19 cellular contexts compared by ENCODE assay signal in the genomic region with DNA sequence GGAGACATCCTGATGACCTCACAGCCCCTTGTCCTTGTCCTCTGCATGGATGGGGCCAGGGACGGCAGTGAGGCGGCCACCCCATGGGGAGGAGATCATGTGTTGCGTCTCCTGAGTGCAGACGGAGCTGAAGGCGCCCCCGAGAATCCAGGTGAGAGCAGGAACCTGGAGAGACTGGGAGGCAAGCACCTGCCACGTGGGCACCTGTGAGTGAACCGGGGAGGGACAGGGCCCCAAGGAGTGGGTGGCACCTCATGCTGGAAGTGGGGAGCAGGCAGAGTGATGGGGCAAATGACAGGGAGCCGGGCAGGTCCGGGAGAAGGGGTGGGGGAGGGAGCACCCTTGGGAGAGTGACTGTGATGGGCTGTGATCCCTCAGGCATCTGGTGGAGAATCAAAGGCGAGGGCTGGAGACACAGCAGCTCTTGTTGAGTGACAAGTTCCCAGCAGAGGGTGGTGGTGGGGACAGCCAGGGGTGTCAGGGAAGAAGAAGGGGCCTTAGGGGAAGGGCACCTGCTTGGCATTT.
DNase-seq lines count a peak whose midpoint lies in the region; ATAC-seq lines count a peak whose summit lies in the region.
"Had no signal": no experiment of that assay in that cellular context is flagged by ENCODE, and none has a peak within 500 bp of the region (broad histone marks: within the 10 kb centered on the region; RNA-seq: fewer than 3 reads in every experiment).

No MANE protein-coding gene starts in this region.

- H3K27me3 ChIP-seq in effector memory CD4-positive, alpha-beta T cell (replicated peaks; ENCODE audit: control insufficient read depth, insufficient read depth, low read length, poor library complexity, severe bottlenecking) = no peaks in the 10 kb centered on the region
- H3K27me3 ChIP-seq: tibial artery had no signal

- no peak for ATAC-seq in T-helper 17 cell
- no peak for ATAC-seq in effector memory CD8-positive, alpha-beta T cell (replicated peaks)
- no peak for ATAC-seq in stimulated activated effector memory CD8-positive, alpha-beta T cell treated with anti-CD3 and anti-CD28 coated beads, Interleukin-12 subunit alpha, Interleukin-12 subunit beta, amount 100 ng/mL, for 72 hours
- ATAC-seq: esophagus mucosa; stimulated activated memory B cell treated with anti-CD40 and anti-IgM and Interleukin-4, amounts not matched to agents 10 μg/mL and 1 μg/mL and 100 μg/mL, for 72 hours had no signal

- no peak overlapping the region for H3K4me3 Mint-ChIP-seq in activated naive CD4-positive, alpha-beta T cell treated with anti-CD3 and anti-CD28 coated beads, Interleukin-2, amount 10 ng/mL, durations not matched to agents 7 days and 5 days
- H3K4me3 Mint-ChIP-seq in T-helper 17 cell = no peak overlapping the region
- no peak overlapping the region for H3K4me3 Mint-ChIP-seq in effector memory CD8-positive, alpha-beta T cell
- no peak overlapping the region for H3K4me3 Mint-ChIP-seq in stimulated activated effector memory CD8-positive, alpha-beta T cell treated with anti-CD3 and anti-CD28 coated beads, Interleukin-12 subunit alpha, Interleukin-12 subunit beta, amount 100 ng/mL, for 72 hours
- H3K4me3 Mint-ChIP-seq: CD4-positive, alpha-beta T cell; GM23338; IgD-negative memory B cell; stimulated activated memory B cell treated with anti-CD40 and anti-IgM and Interleukin-4, amounts not matched to agents 10 μg/mL and 1 μg/mL and 100 μg/mL, for 72 hours had no signal

- no peak overlapping the region for H3K4me3 ChIP-seq in effector memory CD4-positive, alpha-beta T cell (ENCODE audit: insufficient read depth, low read depth, low read length, poor library complexity, severe bottlenecking)
- H3K4me3 ChIP-seq: GM23338, tibial artery had no signal

- peak overlapping the region; percentile 72 for H3K27ac Mint-ChIP-seq in activated naive CD4-positive, alpha-beta T cell treated with anti-CD3 and anti-CD28 coated beads, Interleukin-2, amount 10 ng/mL, durations not matched to agents 7 days and 5 days
- peak overlapping the region; percentile 16 for H3K27ac Mint-ChIP-seq in T-helper 17 cell
- peak overlapping the region; percentile 57 to 81 for H3K27ac Mint-ChIP-seq in effector memory CD8-positive, alpha-beta T cell
- H3K27ac Mint-ChIP-seq in stimulated activated effector memory CD8-positive, alpha-beta T cell treated with anti-CD3 and anti-CD28 coated beads, Interleukin-12 subunit alpha, Interleukin-12 subunit beta, amount 100 ng/mL, for 72 hours = peak overlapping the region; percentile 88
- H3K27ac Mint-ChIP-seq: CD4-positive, alpha-beta T cell; GM23338; stimulated activated memory B cell treated with anti-CD40 and anti-IgM and Interleukin-4, amounts not matched to agents 10 μg/mL and 1 μg/mL and 100 μg/mL, for 72 hours had no signal

- no peaks in the 10 kb centered on the region for H3K27me3 Mint-ChIP-seq in activated naive CD4-positive, alpha-beta T cell treated with anti-CD3 and anti-CD28 coated beads, Interleukin-2, amount 10 ng/mL, durations not matched to agents 7 days and 5 days
- no peaks in the 10 kb centered on the region for H3K27me3 Mint-ChIP-seq in T-helper 17 cell
- no peaks in the 10 kb centered on the region for H3K27me3 Mint-ChIP-seq in effector memory CD8-positive, alpha-beta T cell
- H3K27me3 Mint-ChIP-seq: CD4-positive, alpha-beta T cell; IgD-negative memory B cell; stimulated activated memory B cell treated with anti-CD40 and anti-IgM and Interleukin-4, amounts not matched to agents 10 μg/mL and 1 μg/mL and 100 μg/mL, for 72 hours had no signal

- peaks cover 10% of the 10 kb centered on the region for H3K4me1 ChIP-seq in effector memory CD4-positive, alpha-beta T cell (ENCODE audit: control insufficient read depth, insufficient read depth, low read length, poor library complexity, severe bottlenecking)
- H3K4me1 ChIP-seq: tibial artery had no signal

- peaks cover 74% of the 10 kb centered on the region for H3K36me3 Mint-ChIP-seq in activated naive CD4-positive, alpha-beta T cell treated with anti-CD3 and anti-CD28 coated beads, Interleukin-2, amount 10 ng/mL, durations not matched to agents 7 days and 5 days
- peaks cover 6% of the 10 kb centered on the region for H3K36me3 Mint-ChIP-seq in T-helper 17 cell (ENCODE audit: low read depth)
- H3K36me3 Mint-ChIP-seq in effector memory CD8-positive, alpha-beta T cell (ENCODE audit: insufficient read depth) = peaks cover 3% of the 10 kb centered on the region
- peaks cover 15% of the 10 kb centered on the region for H3K36me3 Mint-ChIP-seq in stimulated activated effector memory CD8-positive, alpha-beta T cell treated with anti-CD3 and anti-CD28 coated beads, Interleukin-12 subunit alpha, Interleukin-12 subunit beta, amount 100 ng/mL, for 72 hours

- no peak for DNase-seq in activated naive CD4-positive, alpha-beta T cell treated with anti-CD3 and anti-CD28 coated beads, Interleukin-2, amount 10 ng/mL, durations not matched to agents 7 days and 5 days
- no peak for DNase-seq in activated naive CD4-positive, alpha-beta T cell treated with Interleukin-2 at 50 U/mL for 16 hours
- DNase-seq in T-helper 17 cell = no peak
- no peak for DNase-seq in effector memory CD8-positive, alpha-beta T cell
- DNase-seq in stimulated activated effector memory CD8-positive, alpha-beta T cell treated with anti-CD3 and anti-CD28 coated beads, Interleukin-12 subunit alpha, Interleukin-12 subunit beta, amount 100 ng/mL, for 72 hours (ENCODE audit: low spot score in 2 of 2) = no peak
- no peak for DNase-seq in effector memory CD4-positive, alpha-beta T cell
- DNase-seq in HUDEP-2 (lab: John Stamatoyannopoulos, UW; ENCODE audit: unreplicated experiment in 76 of 76) = no peak
- DNase-seq in substantia nigra (lab: John Stamatoyannopoulos, UW) = no peak
- DNase-seq: anterior cingulate cortex, hypothalamus, NCI-H1417 treated with DMSO at 0.1 percent for 48 hours, NCI-H69, SW 1271 had no signal

- peaks cover 2% of the 10 kb centered on the region for H3K9me3 Mint-ChIP-seq in activated naive CD4-positive, alpha-beta T cell treated with anti-CD3 and anti-CD28 coated beads, Interleukin-2, amount 10 ng/mL, durations not matched to agents 7 days and 5 days
- no peaks in the 10 kb centered on the region for H3K9me3 Mint-ChIP-seq in effector memory CD8-positive, alpha-beta T cell
- no peaks in the 10 kb centered on the region for H3K9me3 Mint-ChIP-seq in stimulated activated effector memory CD8-positive, alpha-beta T cell treated with anti-CD3 and anti-CD28 coated beads, Interleukin-12 subunit alpha, Interleukin-12 subunit beta, amount 100 ng/mL, for 72 hours
- H3K9me3 Mint-ChIP-seq: CD4-positive, alpha-beta T cell; GM23338; IgD-negative memory B cell; stimulated activated memory B cell treated with anti-CD40 and anti-IgM and Interleukin-4, amounts not matched to agents 10 μg/mL and 1 μg/mL and 100 μg/mL, for 72 hours had no signal

- no peak overlapping the region for H3K27ac ChIP-seq in effector memory CD4-positive, alpha-beta T cell (ENCODE audit: insufficient read depth, low read length, poor library complexity, severe bottlenecking)
- no peak overlapping the region for H3K27ac ChIP-seq in substantia nigra (ENCODE audit: low read depth, low read length, poor library complexity, severe bottlenecking)
- H3K27ac ChIP-seq: tibial artery had no signal

- H3K9me3 ChIP-seq in T-helper 17 cell (ENCODE audit: control insufficient read depth, low read length, poor library complexity, severe bottlenecking) = no peaks in the 10 kb centered on the region
- no peaks in the 10 kb centered on the region for H3K9me3 ChIP-seq in effector memory CD4-positive, alpha-beta T cell (ENCODE audit: control insufficient read depth, low read length)
- H3K9me3 ChIP-seq: tibial artery had no signal

- no peaks in the 10 kb centered on the region for H3K36me3 ChIP-seq in effector memory CD4-positive, alpha-beta T cell (ENCODE audit: control insufficient read depth, insufficient read depth, low read length)

- CTCF ChIA-PET in activated naive CD4-positive, alpha-beta T cell treated with anti-CD3 and anti-CD28 coated beads, Interleukin-2, amount 10 ng/mL, durations not matched to agents 7 days and 5 days (lab: Charles Lee) = interaction anchor here (0.8 kb wide), 1 partner anchor 28 kb away, joined by 3 read pairs; no protein-coding TSS in a partner anchor

- H3K4me1 Mint-ChIP-seq in activated naive CD4-positive, alpha-beta T cell treated with anti-CD3 and anti-CD28 coated beads, Interleukin-2, amount 10 ng/mL, durations not matched to agents 7 days and 5 days = peaks cover 87% of the 10 kb centered on the region
- peaks cover 36% of the 10 kb centered on the region for H3K4me1 Mint-ChIP-seq in T-helper 17 cell
- H3K4me1 Mint-ChIP-seq in effector memory CD8-positive, alpha-beta T cell (ENCODE audit: low read depth in 2 of 2) = peaks cover 18 to 27% of the 10 kb centered on the region in 2 donors
- peaks cover 48% of the 10 kb centered on the region for H3K4me1 Mint-ChIP-seq in stimulated activated effector memory CD8-positive, alpha-beta T cell treated with anti-CD3 and anti-CD28 coated beads, Interleukin-12 subunit alpha, Interleukin-12 subunit beta, amount 100 ng/mL, for 72 hours

Comparison
In these comparisons a context has a peak if more than half of its experiments do, and no peak if none do; other contexts are left out.
1. H3K27ac Mint-ChIP-seq: peak in every context shown above with its lines; median percentile 88 in stimulated activated effector memory CD8-positive, alpha-beta T cell treated with anti-CD3 and anti-CD28 coated beads, Interleukin-12 subunit alpha, Interleukin-12 subunit beta, amount 100 ng/mL, for 72 hours; 72 in activated naive CD4-positive, alpha-beta T cell treated with anti-CD3 and anti-CD28 coated beads, Interleukin-2, amount 10 ng/mL, durations not matched to agents 7 days and 5 days; 69 in effector memory CD8-positive, alpha-beta T cell; 16 in T-helper 17 cell.